In the genomic region with DNA sequence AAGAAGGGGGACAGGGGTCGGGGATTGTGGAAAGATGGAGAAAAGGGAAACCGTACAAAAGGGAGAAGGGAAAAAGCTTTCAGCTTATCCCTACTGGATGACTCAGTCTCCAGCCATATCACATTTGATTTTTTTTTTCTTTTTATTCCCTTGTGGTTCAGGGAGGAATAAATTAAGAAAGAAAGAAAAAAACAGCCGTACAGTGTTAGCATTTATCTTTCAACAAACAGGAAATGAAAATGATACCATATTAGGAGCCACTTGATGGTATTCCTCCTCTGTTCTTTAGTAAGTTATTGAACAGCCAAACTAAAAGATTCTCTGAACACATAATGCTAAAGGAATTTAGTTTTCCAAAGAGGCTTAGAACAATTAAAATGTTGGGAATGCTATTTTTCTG, we compare ENCODE assay signal across 11 cellular contexts.
DNase-seq lines count a peak whose midpoint lies in the region; ATAC-seq and TF ChIP-seq lines count a peak whose summit lies in the region.
"Had no signal": no experiment of that assay in that cellular context is flagged by ENCODE, and none has a peak within 500 bp of the region (broad histone marks: within the 10 kb centered on the region; RNA-seq: fewer than 3 reads in every experiment).

No MANE protein-coding gene starts in this region.

- H3K27ac ChIP-seq in CD4-positive, CD25-positive, alpha-beta regulatory T cell (ENCODE audit: insufficient read depth, low read length, poor library complexity, severe bottlenecking), result peak overlapping the region; percentile 51

- H3K4me3 Mint-ChIP-seq in CD4-positive, CD25-positive, alpha-beta regulatory T cell, result peak overlapping the region in 1 of 4 donors; percentile 5

- no peaks in the 10 kb centered on the region for H3K27me3 Mint-ChIP-seq in CD4-positive, CD25-positive, alpha-beta regulatory T cell

- peaks cover 36% of the 10 kb centered on the region for H3K4me1 ChIP-seq in CD4-positive, CD25-positive, alpha-beta regulatory T cell (ENCODE audit: control insufficient read depth, insufficient read depth, low read length, poor library complexity, severe bottlenecking)

- no peaks in the 10 kb centered on the region for H3K9me3 ChIP-seq in CD4-positive, CD25-positive, alpha-beta regulatory T cell (ENCODE audit: control insufficient read depth in 2 of 2, low read length in 2 of 2)

- no peak for DNase-seq in CD4-positive, CD25-positive, alpha-beta regulatory T cell
- peak; percentile 70 for DNase-seq in RPMI7951 (ENCODE audit: low read depth)
- peak; percentile 44 for DNase-seq in fibroblast of the conjunctiva (ENCODE audit: low read depth)
- DNase-seq in sciatic nerve (ENCODE audit: low spot score), result no peak
- DNase-seq in mucosa of gallbladder (ENCODE audit: low spot score), result no peak
- DNase-seq in DMS153 treated with DMSO at 0.1 percent for 48 hours (lab: John Stamatoyannopoulos, UW; ENCODE audit: unreplicated experiment), result no peak
- DNase-seq: activated T-cell treated with anti-CD3 and anti-CD28 coated beads for 4 hours, dorsolateral prefrontal cortex, NCI-H345 had no signal

- no peak overlapping the region for H3K4me3 ChIP-seq in CD4-positive, CD25-positive, alpha-beta regulatory T cell (ENCODE audit: low read depth, low read length)
- H3K4me3 ChIP-seq: dorsolateral prefrontal cortex had no signal

- H3K36me3 ChIP-seq in CD4-positive, CD25-positive, alpha-beta regulatory T cell (ENCODE audit: control insufficient read depth, insufficient read depth, low read length), result peaks cover 62% of the 10 kb centered on the region

- no peak for TF ChIP-seq POLR2A in GM18505 (IDR thresholded peaks at IDR 0.05; ENCODE audit: borderline replicate concordance, extremely low read depth, insufficient read depth, insufficient read length)

- ATAC-seq in CD4-positive, CD25-positive, alpha-beta regulatory T cell (ENCODE audit: low read depth in 2 of 2), result no peak
- ATAC-seq in sciatic nerve (peak; percentile 51), GM18505 (IDR thresholded peaks at IDR 0.05; ENCODE audit: unreplicated experiment) (no peak), HG02852 (IDR thresholded peaks at IDR 0.05; ENCODE audit: unreplicated experiment) (no peak)

- peaks cover 61% of the 10 kb centered on the region for H3K36me3 Mint-ChIP-seq in CD4-positive, CD25-positive, alpha-beta regulatory T cell

- no peak overlapping the region for H3K27ac Mint-ChIP-seq in CD4-positive, CD25-positive, alpha-beta regulatory T cell

- no peaks in the 10 kb centered on the region for H3K27me3 ChIP-seq in CD4-positive, CD25-positive, alpha-beta regulatory T cell (ENCODE audit: control insufficient read depth, insufficient read depth, low read length)
- H3K27me3 ChIP-seq: dorsolateral prefrontal cortex had no signal

- intact Hi-C loops in sciatic nerve (cut with DNase I), result no loop called here

- no peaks in the 10 kb centered on the region for H3K9me3 Mint-ChIP-seq in CD4-positive, CD25-positive, alpha-beta regulatory T cell

- peaks cover 20 to 79% (median 59%) of the 10 kb centered on the region in 4 donors for H3K4me1 Mint-ChIP-seq in CD4-positive, CD25-positive, alpha-beta regulatory T cell

Comparison
In these comparisons a context has a peak if more than half of its experiments do, and no peak if none do; other contexts are left out.
1. DNase-seq: peak in RPMI7951 (single experiment) and fibroblast of the conjunctiva (single experiment); none in CD4-positive, CD25-positive, alpha-beta regulatory T cell (0 of 3), sciatic nerve (single experiment), mucosa of gallbladder (single experiment) and DMS153 treated with DMSO at 0.1 percent for 48 hours (single experiment).